20 cellular contexts compared by ENCODE assay signal in genomic region chr11:16494918-16495691, GRCh38.
"Had no signal": no experiment of that assay in that cellular context is flagged by ENCODE, and none has a peak within 500 bp of the region (broad histone marks: within the 10 kb centered on the region; RNA-seq: fewer than 3 reads in every experiment).

No MANE protein-coding gene starts in this region.

- H3K4me1 Mint-ChIP-seq: activated naive CD4-positive, alpha-beta T cell treated with anti-CD3 and anti-CD28 coated beads, Interleukin-2, amount 50 U/mL, for 24 hours; central memory CD8-positive, alpha-beta T cell had no signal

- H3K36me3 Mint-ChIP-seq: activated naive CD4-positive, alpha-beta T cell treated with anti-CD3 and anti-CD28 coated beads, Interleukin-2, amount 50 U/mL, for 24 hours had no signal

- H3K27ac Mint-ChIP-seq: activated CD8-positive, alpha-beta T cell treated with anti-CD3 and anti-CD28 coated beads for 36 hours; activated naive CD4-positive, alpha-beta T cell treated with anti-CD3 and anti-CD28 coated beads, Interleukin-2, amount 50 U/mL, for 24 hours; activated T-cell treated with anti-CD3 and anti-CD28 coated beads, Interleukin-2, amount 50 U/mL, for 72 hours; activated T-helper 2 cell treated with anti-CD3 and anti-CD28 coated beads, Interferon-gamma antibody, Interleukin-2, Interleukin-4, amounts not matched to agents 10 μg/mL and 5 μg/mL and 100 μg/mL, durations not matched to agents 14 hours and 24 hours and 36 hours had no signal

- ATAC-seq: activated CD8-positive, alpha-beta T cell treated with anti-CD3 and anti-CD28 coated beads for 36 hours; activated T-cell treated with anti-CD3 and anti-CD28 coated beads, Interleukin-2, amount 50 U/mL, for 72 hours; body of pancreas had no signal

- DNase-seq: activated CD4-positive, alpha-beta T cell treated with anti-CD3 and anti-CD28 coated beads for 4 hours; activated CD8-positive, alpha-beta memory T cell treated with anti-CD3 and anti-CD28 coated beads, Interleukin-2, amount 50 U/mL, for 4 hours; activated CD8-positive, alpha-beta T cell treated with anti-CD3 and anti-CD28 coated beads for 36 hours; activated gamma-delta T cell treated with Interleukin-2 at 50 U/mL for 16 hours; activated T-cell treated with anti-CD3 and anti-CD28 coated beads, Interleukin-2, amount 50 U/mL, for 72 hours; amniotic stem cell; body of pancreas; MM.1S; NCI-H1417 treated with DMSO at 0.1 percent for 48 hours; NCI-H1694; NCI-H2081; NCI-H524; NCI-H748 treated with DMSO at 0.1 percent for 48 hours; SJCRH30; SK-N-SH; T-helper 1 cell; WERI-Rb-1 had no signal

- H3K27me3 Mint-ChIP-seq: activated CD8-positive, alpha-beta T cell treated with anti-CD3 and anti-CD28 coated beads for 36 hours; activated naive CD4-positive, alpha-beta T cell treated with anti-CD3 and anti-CD28 coated beads, Interleukin-2, amount 50 U/mL, for 24 hours; central memory CD8-positive, alpha-beta T cell had no signal

- H3K4me3 Mint-ChIP-seq: activated CD8-positive, alpha-beta T cell treated with anti-CD3 and anti-CD28 coated beads for 36 hours; activated naive CD4-positive, alpha-beta T cell treated with anti-CD3 and anti-CD28 coated beads, Interleukin-2, amount 50 U/mL, for 24 hours; activated T-cell treated with anti-CD3 and anti-CD28 coated beads, Interleukin-2, amount 50 U/mL, for 72 hours; central memory CD8-positive, alpha-beta T cell had no signal
